Comparison of ENCODE assay signal across 1 cellular context in genomic region chr18:21914739-21915319, GRCh38.
A peak's percentile ranks its signal among the peaks of the same experiment; 100 is the strongest.
TF ChIP-seq lines count a peak whose summit lies in the region.

No MANE protein-coding gene starts in this region.

TF ChIP-seq in HepG2, 621 proteins besides CTCF, POLR2A, EP300 and RAD21 (continued from another document):
- TF ChIP-seq, protein P1, sequence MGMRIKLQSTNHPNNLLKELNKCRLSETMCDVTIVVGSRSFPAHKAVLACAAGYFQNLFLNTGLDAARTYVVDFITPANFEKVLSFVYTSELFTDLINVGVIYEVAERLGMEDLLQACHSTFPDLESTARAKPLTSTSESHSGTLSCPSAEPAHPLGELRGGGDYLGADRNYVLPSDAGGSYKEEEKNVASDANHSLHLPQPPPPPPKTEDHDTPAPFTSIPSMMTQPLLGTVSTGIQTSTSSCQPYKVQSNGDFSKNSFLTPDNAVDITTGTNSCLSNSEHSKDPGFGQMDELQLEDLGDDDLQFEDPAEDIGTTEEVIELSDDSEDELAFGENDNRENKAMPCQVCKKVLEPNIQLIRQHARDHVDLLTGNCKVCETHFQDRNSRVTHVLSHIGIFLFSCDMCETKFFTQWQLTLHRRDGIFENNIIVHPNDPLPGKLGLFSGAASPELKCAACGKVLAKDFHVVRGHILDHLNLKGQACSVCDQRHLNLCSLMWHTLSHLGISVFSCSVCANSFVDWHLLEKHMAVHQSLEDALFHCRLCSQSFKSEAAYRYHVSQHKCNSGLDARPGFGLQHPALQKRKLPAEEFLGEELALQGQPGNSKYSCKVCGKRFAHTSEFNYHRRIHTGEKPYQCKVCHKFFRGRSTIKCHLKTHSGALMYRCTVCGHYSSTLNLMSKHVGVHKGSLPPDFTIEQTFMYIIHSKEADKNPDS (CRISPR knock-in tag; IDR thresholded peaks at IDR 0.05) = no peak
- TF ChIP-seq, protein P2, sequence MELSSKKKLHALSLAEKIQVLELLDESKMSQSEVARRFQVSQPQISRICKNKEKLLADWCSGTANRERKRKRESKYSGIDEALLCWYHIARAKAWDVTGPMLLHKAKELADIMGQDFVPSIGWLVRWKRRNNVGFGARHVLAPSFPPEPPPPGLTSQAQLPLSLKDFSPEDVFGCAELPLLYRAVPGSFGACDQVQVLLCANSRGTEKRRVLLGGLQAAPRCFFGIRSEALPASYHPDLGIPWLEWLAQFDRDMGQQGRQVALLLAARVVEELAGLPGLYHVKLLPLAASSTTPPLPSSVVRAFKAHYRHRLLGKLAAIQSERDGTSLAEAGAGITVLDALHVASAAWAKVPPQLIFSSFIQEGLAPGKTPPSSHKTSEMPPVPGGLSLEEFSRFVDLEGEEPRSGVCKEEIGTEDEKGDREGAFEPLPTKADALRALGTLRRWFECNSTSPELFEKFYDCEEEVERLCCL (CRISPR knock-in tag; IDR thresholded peaks at IDR 0.05; ENCODE audit: borderline replicate concordance) = no peak
- TF ChIP-seq ELF4 (CRISPR knock-in tag; IDR thresholded peaks at IDR 0.05; ENCODE audit: borderline replicate concordance) (no peak), NAIF1 (CRISPR knock-in tag; IDR thresholded peaks at IDR 0.05; ENCODE audit: borderline replicate concordance) (no peak), ZNF143 (CRISPR knock-in tag; IDR thresholded peaks at IDR 0.05) (peak; percentile 78), U2AF2 (IDR thresholded peaks at IDR 0.05; ENCODE audit: low read depth, low read length) (no peak), NCOA1 (CRISPR knock-in tag; IDR thresholded peaks at IDR 0.05) (no peak), HMG20A (CRISPR knock-in tag; IDR thresholded peaks at IDR 0.05; ENCODE audit: borderline replicate concordance) (no peak), ZNF468 (CRISPR knock-in tag; IDR thresholded peaks at IDR 0.05) (no peak), PATZ1 (CRISPR knock-in tag; IDR thresholded peaks at IDR 0.05) (0 out of 2 replicates have a peak, but pooled peaks have one; percentile 20), ELK4 (CRISPR knock-in tag; IDR thresholded peaks at IDR 0.05; ENCODE audit: borderline replicate concordance) (no peak)
TF ChIP-seq in HepG2: peak in this region for 6.
